In genomic region chr10:3685385-3685784, GRCh38 we compare ENCODE assay signal across 29 cellular contexts.
"Had no signal": no experiment of that assay in that cellular context is flagged by ENCODE, and none has a peak within 500 bp of the region (broad histone marks: within the 10 kb centered on the region; RNA-seq: fewer than 3 reads in every experiment).

No MANE protein-coding gene starts in this region.

- H3K9me3 ChIP-seq: stomach, suprapubic skin, testis, thoracic aorta, thyroid gland, tibial artery, tibial nerve, transverse colon, upper lobe of left lung, upper lobe of right lung, uterus, vagina had no signal

- FAIRE-seq: urothelium cell line had no signal

- H3K27ac ChIP-seq: stomach, suprapubic skin, testis, thoracic aorta, thyroid gland, tibial artery, tibial nerve, transverse colon, upper lobe of left lung, upper lobe of right lung, uterus, vagina had no signal

- DNase-seq: stimulated activated CD4-positive, alpha-beta T cell treated with anti-CD3 and anti-CD28 coated beads, Interleukin-2, amount 100 ng/mL, for 48 hours; stimulated activated CD4-positive, alpha-beta T cell treated with anti-CD3 and anti-CD28 coated beads, Interleukin-4, amount 100 ng/mL, for 1 hour; stimulated activated CD4-positive, alpha-beta T cell treated with anti-CD3 and anti-CD28 coated beads, Interleukin-4, amount 100 ng/mL, for 24 hours; stimulated activated CD4-positive, alpha-beta T cell treated with anti-CD3 and anti-CD28 coated beads, Interleukin-4, amount 100 ng/mL, for 4 hours; stimulated activated CD8-positive, alpha-beta memory T cell treated with anti-CD3 and anti-CD28 coated beads, Interleukin-4, amount 100 ng/mL, for 48 hours; stimulated activated naive B cell treated with anti-CD40 and anti-IgM and Interleukin-4, amounts not matched to agents 10 μg/mL and 1 μg/mL and 100 μg/mL, for 72 hours; stimulated activated naive CD4-positive, alpha-beta T cell; stimulated activated naive CD4-positive, alpha-beta T cell treated with Interleukin-2 at 50 U/mL for 16 hours; stimulated activated naive CD8-positive, alpha-beta T cell treated with anti-CD3 and anti-CD28 coated beads, Interleukin-15, amount 100 ng/mL, for 72 hours; stimulated activated naive CD8-positive, alpha-beta T cell treated with anti-CD3 and anti-CD28 coated beads, Interleukin-15, Interleukin-2, amounts not matched to agents 100 U/mL and 50 U/mL, for 24 hours; stomach; substantia nigra; testis; thyroid gland; tibial artery; transverse colon; trophoblast cell; upper lobe of left lung; upper lobe of right lung; uterus had no signal

- ATAC-seq: stimulated activated memory B cell treated with anti-CD40 and anti-IgM and Interleukin-4, amounts not matched to agents 10 μg/mL and 1 μg/mL and 100 μg/mL, for 72 hours; stimulated activated naive B cell treated with anti-CD40 and anti-IgM and Interleukin-4, amounts not matched to agents 10 μg/mL and 1 μg/mL and 100 μg/mL, for 72 hours; stimulated activated naive CD8-positive, alpha-beta T cell treated with anti-CD3 and anti-CD28 coated beads, Interleukin-15, amount 100 ng/mL, for 72 hours; stimulated activated naive CD8-positive, alpha-beta T cell treated with anti-CD3 and anti-CD28 coated beads, Interleukin-15, Interleukin-2, amounts not matched to agents 100 U/mL and 50 U/mL, for 24 hours; upper lobe of right lung had no signal

- H3K27me3 ChIP-seq: stomach, suprapubic skin, testis, thyroid gland, tibial artery, tibial nerve, transverse colon, upper lobe of left lung, upper lobe of right lung, uterus, vagina had no signal

- H3K4me3 Mint-ChIP-seq: stimulated activated effector memory CD8-positive, alpha-beta T cell treated with anti-CD3 and anti-CD28 coated beads, Interleukin-12 subunit alpha, Interleukin-12 subunit beta, amount 100 ng/mL, for 72 hours; stimulated activated memory B cell treated with anti-CD40 and anti-IgM and Interleukin-4, amounts not matched to agents 10 μg/mL and 1 μg/mL and 100 μg/mL, for 72 hours; stimulated activated naive B cell treated with anti-CD40 and anti-IgM and Interleukin-4, amounts not matched to agents 10 μg/mL and 1 μg/mL and 100 μg/mL, for 72 hours; stimulated activated naive CD8-positive, alpha-beta T cell treated with anti-CD3 and anti-CD28 coated beads, Interleukin-15, amount 100 ng/mL, for 72 hours; stimulated activated naive CD8-positive, alpha-beta T cell treated with anti-CD3 and anti-CD28 coated beads, Interleukin-15, Interleukin-2, amounts not matched to agents 100 ng/mL and 50 ng/mL, for 24 hours; type B pancreatic cell had no signal

- H3K9me3 Mint-ChIP-seq: stimulated activated effector memory CD8-positive, alpha-beta T cell treated with anti-CD3 and anti-CD28 coated beads, Interleukin-12 subunit alpha, Interleukin-12 subunit beta, amount 100 ng/mL, for 72 hours; stimulated activated memory B cell treated with anti-CD40 and anti-IgM and Interleukin-4, amounts not matched to agents 10 μg/mL and 1 μg/mL and 100 μg/mL, for 72 hours; stimulated activated naive CD8-positive, alpha-beta T cell treated with anti-CD3 and anti-CD28 coated beads, Interleukin-15, Interleukin-2, amounts not matched to agents 100 ng/mL and 50 ng/mL, for 24 hours had no signal

- H3K27ac Mint-ChIP-seq: stimulated activated effector memory CD8-positive, alpha-beta T cell treated with anti-CD3 and anti-CD28 coated beads, Interleukin-12 subunit alpha, Interleukin-12 subunit beta, amount 100 ng/mL, for 72 hours; stimulated activated memory B cell treated with anti-CD40 and anti-IgM and Interleukin-4, amounts not matched to agents 10 μg/mL and 1 μg/mL and 100 μg/mL, for 72 hours; stimulated activated naive B cell treated with anti-CD40 and anti-IgM and Interleukin-4, amounts not matched to agents 10 μg/mL and 1 μg/mL and 100 μg/mL, for 72 hours; stimulated activated naive CD8-positive, alpha-beta T cell treated with anti-CD3 and anti-CD28 coated beads, Interleukin-15, Interleukin-2, amounts not matched to agents 100 ng/mL and 50 ng/mL, for 24 hours; type B pancreatic cell had no signal

- H3K36me3 Mint-ChIP-seq: stimulated activated effector memory CD8-positive, alpha-beta T cell treated with anti-CD3 and anti-CD28 coated beads, Interleukin-12 subunit alpha, Interleukin-12 subunit beta, amount 100 ng/mL, for 72 hours; stimulated activated memory B cell treated with anti-CD40 and anti-IgM and Interleukin-4, amounts not matched to agents 10 μg/mL and 1 μg/mL and 100 μg/mL, for 72 hours; stimulated activated naive B cell treated with anti-CD40 and anti-IgM and Interleukin-4, amounts not matched to agents 10 μg/mL and 1 μg/mL and 100 μg/mL, for 72 hours; type B pancreatic cell had no signal

- H3K27me3 Mint-ChIP-seq: stimulated activated memory B cell treated with anti-CD40 and anti-IgM and Interleukin-4, amounts not matched to agents 10 μg/mL and 1 μg/mL and 100 μg/mL, for 72 hours; stimulated activated naive B cell treated with anti-CD40 and anti-IgM and Interleukin-4, amounts not matched to agents 10 μg/mL and 1 μg/mL and 100 μg/mL, for 72 hours; stimulated activated naive CD8-positive, alpha-beta T cell treated with anti-CD3 and anti-CD28 coated beads, Interleukin-15, amount 100 ng/mL, for 72 hours; stimulated activated naive CD8-positive, alpha-beta T cell treated with anti-CD3 and anti-CD28 coated beads, Interleukin-15, Interleukin-2, amounts not matched to agents 100 ng/mL and 50 ng/mL, for 24 hours had no signal

- H3K4me3 ChIP-seq: stomach, suprapubic skin, testis, thoracic aorta, thyroid gland, tibial artery, tibial nerve, transverse colon, upper lobe of left lung, upper lobe of right lung, uterus, vagina had no signal

- H3K4me1 ChIP-seq: stomach, suprapubic skin, testis, thyroid gland, tibial artery, tibial nerve, upper lobe of left lung, upper lobe of right lung, uterus, vagina had no signal

- H3K36me3 ChIP-seq: stomach, suprapubic skin, thoracic aorta, thyroid gland, tibial artery, tibial nerve, transverse colon, upper lobe of left lung, upper lobe of right lung, uterus, vagina had no signal
